18 cellular contexts compared by ENCODE assay signal in the genomic region with DNA sequence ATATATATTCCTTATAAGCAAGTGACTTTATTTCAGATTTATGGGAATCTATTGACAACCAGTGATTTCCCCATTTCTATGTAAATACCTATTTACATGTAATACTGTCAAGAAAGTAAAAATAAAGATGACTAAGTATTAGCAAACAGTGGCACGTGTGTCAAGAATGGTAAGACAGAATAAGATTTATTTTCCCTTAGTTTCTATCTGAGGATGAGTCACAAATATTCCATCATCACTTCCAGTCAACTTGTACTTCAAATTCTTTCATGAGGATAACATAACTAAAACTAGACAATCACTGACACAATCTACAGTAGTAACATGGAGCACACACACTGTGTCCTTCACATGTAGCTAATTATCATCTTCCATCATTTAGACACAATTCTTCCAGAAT.
A peak's percentile ranks its signal among the peaks of the same experiment; 100 is the strongest.
DNase-seq lines count a peak whose midpoint lies in the region; ATAC-seq, FAIRE-seq and TF ChIP-seq lines count a peak whose summit lies in the region.
"Had no signal": no experiment of that assay in that cellular context is flagged by ENCODE, and none has a peak within 500 bp of the region (broad histone marks: within the 10 kb centered on the region; RNA-seq: fewer than 3 reads in every experiment).

No MANE protein-coding gene starts in this region.

- H3K27ac Mint-ChIP-seq in MCF 10A (ENCODE audit: low read depth, unreplicated experiment) (no peak overlapping the region), astrocyte (ENCODE audit: unreplicated experiment) (no peak overlapping the region), progenitor cell of endocrine pancreas (no peak overlapping the region)
- H3K27ac Mint-ChIP-seq: IgD-negative memory B cell had no signal

- H3K27ac ChIP-seq in breast epithelium (no peak overlapping the region), astrocyte (ENCODE audit: low read depth, low read length) (no peak overlapping the region)
- H3K27ac ChIP-seq: 22Rv1, BLaER1 had no signal

- peaks cover 0 to 8% of the 10 kb centered on the region in 2 donors for H3K9me3 ChIP-seq in breast epithelium
- no peaks in the 10 kb centered on the region for H3K9me3 ChIP-seq in astrocyte (ENCODE audit: insufficient read depth, low read depth, low read length)
- H3K9me3 ChIP-seq: SK-N-SH had no signal

- DNase-seq in MCF 10A (ENCODE audit: unreplicated experiment), result peak; percentile 51
- DNase-seq in breast epithelium (ENCODE audit: low spot score in 2 of 2), result no peak
- DNase-seq in astrocyte (ENCODE audit: low read depth), result peak; percentile 3
- DNase-seq in fibroblast of mammary gland (ENCODE audit: low read depth), result peak; percentile 60
- no peak for DNase-seq in NOMO-1 treated with dmso at 0.1 percent for 144 hours (lab: John Stamatoyannopoulos, UW; ENCODE audit: unreplicated experiment)
- DNase-seq in progenitor cell of endocrine pancreas (ENCODE audit: low spot score, unreplicated experiment), result no peak
- no peak for DNase-seq in T-helper 9 cell
- DNase-seq: CD8-positive, alpha-beta memory T cell; NCI-H1436; NCI-H2081; NCI-H526; NK-92 treated with Interleukin-12 subunit alpha and Interleukin-12 subunit beta, amount 100 ng/mL, for 24 hours; SK-N-SH had no signal

- no peaks in the 10 kb centered on the region for H3K79me2 ChIP-seq in astrocyte (ENCODE audit: insufficient read depth, low read length)

- POLR2A ChIA-PET in MCF 10A (lab: Yijun Ruan, JAX), result interaction anchor here (0.9 kb wide), 1 partner anchor 91 kb away, joined by 3 read pairs; no protein-coding TSS in a partner anchor

- H3K27me3 ChIP-seq in breast epithelium (no peaks in the 10 kb centered on the region), astrocyte (ENCODE audit: insufficient read depth, low read length) (no peaks in the 10 kb centered on the region)
- H3K27me3 ChIP-seq: BLaER1 had no signal

- no peaks in the 10 kb centered on the region for H3K27me3 Mint-ChIP-seq in MCF 10A (ENCODE audit: insufficient read depth, unreplicated experiment)
- no peaks in the 10 kb centered on the region for H3K27me3 Mint-ChIP-seq in astrocyte (ENCODE audit: low read depth, unreplicated experiment)
- no peaks in the 10 kb centered on the region for H3K27me3 Mint-ChIP-seq in progenitor cell of endocrine pancreas
- H3K27me3 Mint-ChIP-seq: CD8-positive, alpha-beta memory T cell; IgD-negative memory B cell had no signal

- H3K36me3 ChIP-seq in breast epithelium (no peaks in the 10 kb centered on the region), astrocyte (ENCODE audit: insufficient read depth, low read length) (no peaks in the 10 kb centered on the region)
- H3K36me3 ChIP-seq: BLaER1 had no signal

- no peaks in the 10 kb centered on the region for H4K20me1 ChIP-seq in astrocyte (ENCODE audit: insufficient read depth, low read length)
- H4K20me1 ChIP-seq: BLaER1 had no signal

- H2AFZ ChIP-seq in astrocyte (ENCODE audit: low read depth, low read length), result no peak overlapping the region

- TF ChIP-seq POLR2A in breast epithelium (IDR thresholded peaks at IDR 0.05), result no peak

- CTCF ChIA-PET in MCF 10A (lab: Yijun Ruan, JAX), result no interaction called here

- H3K9me3 Mint-ChIP-seq in MCF 10A (ENCODE audit: unreplicated experiment) (peaks cover 2% of the 10 kb centered on the region), astrocyte (ENCODE audit: unreplicated experiment) (no peaks in the 10 kb centered on the region), progenitor cell of endocrine pancreas (ENCODE audit: low read depth) (peaks cover 3% of the 10 kb centered on the region)

- no peak overlapping the region for H3K9ac ChIP-seq in astrocyte (ENCODE audit: low read length)
- H3K9ac ChIP-seq: BLaER1, SK-N-SH had no signal

- no peak for TF ChIP-seq CTCF in MCF 10A (IDR thresholded peaks at IDR 0.05; ENCODE audit: unreplicated experiment)
- no peak for TF ChIP-seq CTCF in breast epithelium (IDR thresholded peaks at IDR 0.05)
- no peak for TF ChIP-seq CTCF in astrocyte (IDR thresholded peaks at IDR 0.05; ENCODE audit: insufficient read depth, low read depth, low read length)
- no peak for TF ChIP-seq CTCF in fibroblast of mammary gland (conservative IDR thresholded peaks at IDR 0.05; ENCODE audit: control insufficient read depth, insufficient read depth, low read depth, low read length)
- no peak for TF ChIP-seq CTCF in progenitor cell of endocrine pancreas (IDR thresholded peaks at IDR 0.05; ENCODE audit: unreplicated experiment)

- no peak for FAIRE-seq in astrocyte (lab: Jason Lieb, UNC)

- intact Hi-C loops in MCF 10A (cut with micrococcal nuclease) (loop anchor here (5.0 kb wide), 1 partner anchor 112 kb away; no protein-coding TSS in a partner anchor), breast epithelium (cut with DNase I; ENCODE audit: low total_unique reads) (no loop called here)

- ATAC-seq in activated CD4-positive, CD25-positive, alpha-beta regulatory T cell treated with anti-CD3 and anti-CD28 coated beads, Interleukin-2, amount 50 U/mL, for 24 hours, result no peak
- ATAC-seq: Right ventricle myocardium inferior had no signal

- H3K4me3 ChIP-seq in breast epithelium (no peak overlapping the region), astrocyte (ENCODE audit: insufficient read depth, low read depth, low read length) (no peak overlapping the region), fibroblast of mammary gland (ENCODE audit: control insufficient read depth, low read depth, low read length) (no peak overlapping the region)
- H3K4me3 ChIP-seq: BLaER1 had no signal

- peaks cover 5% of the 10 kb centered on the region for H3K4me1 Mint-ChIP-seq in MCF 10A (ENCODE audit: insufficient read depth, unreplicated experiment)
- H3K4me1 Mint-ChIP-seq in astrocyte (ENCODE audit: low read depth, unreplicated experiment), result no peaks in the 10 kb centered on the region
- no peaks in the 10 kb centered on the region for H3K4me1 Mint-ChIP-seq in progenitor cell of endocrine pancreas (ENCODE audit: low read depth)
- H3K4me1 Mint-ChIP-seq: CD8-positive, alpha-beta memory T cell had no signal

- no peak overlapping the region for H3K4me3 Mint-ChIP-seq in MCF 10A (ENCODE audit: unreplicated experiment)
- no peak overlapping the region for H3K4me3 Mint-ChIP-seq in astrocyte (ENCODE audit: unreplicated experiment)
- no peak overlapping the region for H3K4me3 Mint-ChIP-seq in progenitor cell of endocrine pancreas (ENCODE audit: low read depth)
- H3K4me3 Mint-ChIP-seq: CD8-positive, alpha-beta memory T cell; IgD-negative memory B cell had no signal

- H3K36me3 Mint-ChIP-seq in MCF 10A (ENCODE audit: insufficient read depth, unreplicated experiment) (no peaks in the 10 kb centered on the region), astrocyte (ENCODE audit: low read depth, unreplicated experiment) (no peaks in the 10 kb centered on the region), progenitor cell of endocrine pancreas (ENCODE audit: insufficient read depth) (no peaks in the 10 kb centered on the region)
- H3K36me3 Mint-ChIP-seq: CD8-positive, alpha-beta memory T cell; IgD-negative memory B cell had no signal

- H3K4me1 ChIP-seq in breast epithelium (no peaks in the 10 kb centered on the region), astrocyte (ENCODE audit: insufficient read depth, low read length) (no peaks in the 10 kb centered on the region)
- H3K4me1 ChIP-seq: BLaER1 had no signal

- BruUV-seq in MCF 10A (replicated peaks; lab: Mats Ljungman, UMichigan), result no TSS peak

- no peak overlapping the region for H3K4me2 ChIP-seq in astrocyte (ENCODE audit: low read length)
- H3K4me2 ChIP-seq: BLaER1, SK-N-SH had no signal

Comparison
In these comparisons a context has a peak if more than half of its experiments do, and no peak if none do; other contexts are left out.
1. DNase-seq: peak in MCF 10A (single experiment), astrocyte (single experiment) and fibroblast of mammary gland (single experiment); none in breast epithelium (0 of 2), NOMO-1 treated with dmso at 0.1 percent for 144 hours (single experiment), progenitor cell of endocrine pancreas (single experiment) and T-helper 9 cell (single experiment).